ENCODE assay signal across 8 cellular contexts in the genomic region with DNA sequence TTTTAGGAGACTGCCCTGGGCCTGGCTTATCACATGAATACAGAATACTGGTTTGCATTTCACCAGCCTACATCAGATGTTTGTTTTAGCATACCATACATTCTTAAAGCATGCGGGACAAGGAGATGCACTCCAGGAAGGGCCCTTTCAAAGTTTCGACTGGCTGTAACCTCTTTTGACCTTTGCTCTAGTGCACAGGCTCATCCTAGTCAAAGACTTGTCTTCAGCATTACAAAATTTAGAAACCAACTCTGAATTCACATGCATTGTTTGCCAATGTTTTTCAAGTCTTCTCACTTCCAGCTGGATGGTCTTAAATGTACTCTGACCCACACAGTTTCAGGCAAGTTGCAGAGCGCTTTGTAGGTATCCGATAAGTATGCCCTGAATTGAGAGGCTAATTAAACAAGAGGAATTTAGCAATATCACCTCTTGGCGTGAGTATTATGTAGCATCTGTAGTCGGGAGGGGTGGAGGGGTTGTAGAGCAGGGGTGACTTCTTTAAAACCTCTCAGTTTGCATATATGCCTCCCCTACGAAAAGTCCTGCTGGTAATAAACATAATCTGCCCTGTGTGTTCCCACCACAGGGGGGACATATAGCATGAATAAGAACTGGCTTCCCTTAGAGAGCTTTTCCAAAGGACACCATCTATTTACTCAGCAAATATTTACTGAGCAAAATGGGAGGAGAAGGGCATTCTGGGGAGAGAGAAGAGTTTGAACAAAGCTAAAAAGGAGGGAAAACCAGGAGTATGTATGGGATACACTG. TPM values are rescaled to one million over a fixed set of nuclear protein-coding genes. Genes with fewer than 3 reads are reported as not detected.
DNase-seq lines count a peak whose midpoint lies in the region; ATAC-seq and TF ChIP-seq lines count a peak whose summit lies in the region.

No MANE protein-coding gene starts in this region.

- ATAC-seq in GM18867 (IDR thresholded peaks at IDR 0.05; ENCODE audit: unreplicated experiment) (no peak), HG03135 (IDR thresholded peaks at IDR 0.05; ENCODE audit: unreplicated experiment) (no peak)
- ATAC-seq in activated CD8-positive, alpha-beta memory T cell treated with anti-CD3 and anti-CD28 coated beads, Interleukin-2, amount 10 ng/mL, durations not matched to agents 7 days and 5 days, result no peak

- H3K27ac Mint-ChIP-seq in activated naive CD4-positive, alpha-beta T cell treated with anti-CD3 and anti-CD28 coated beads, Interleukin-2, amount 10 ng/mL, durations not matched to agents 7 days and 5 days, result no peak overlapping the region
- no peak overlapping the region for H3K27ac Mint-ChIP-seq in activated CD8-positive, alpha-beta memory T cell treated with anti-CD3 and anti-CD28 coated beads, Interleukin-2, amount 10 ng/mL, durations not matched to agents 7 days and 5 days

- no peaks in the 10 kb centered on the region for H3K79me2 ChIP-seq in fibroblast of lung (ENCODE audit: control insufficient read depth, insufficient read depth, low read length)

- H3K4me3 Mint-ChIP-seq in activated naive CD4-positive, alpha-beta T cell treated with anti-CD3 and anti-CD28 coated beads, Interleukin-2, amount 10 ng/mL, durations not matched to agents 7 days and 5 days, result no peak overlapping the region
- H3K4me3 Mint-ChIP-seq in activated CD8-positive, alpha-beta memory T cell treated with anti-CD3 and anti-CD28 coated beads, Interleukin-2, amount 10 ng/mL, durations not matched to agents 7 days and 5 days, result no peak overlapping the region

- TF ChIP-seq CTCF in fibroblast of lung (conservative IDR thresholded peaks at IDR 0.05 in 1 of 2, IDR thresholded peaks at IDR 0.05 in 1 of 2; ENCODE audit: low read depth in 1 of 2, low read length in 2 of 2), result peak in 1 of 2 donors; percentile 5
- TF ChIP-seq CTCF in retinal pigment epithelial cell (conservative IDR thresholded peaks at IDR 0.05; ENCODE audit: low read depth, low read length), result peak; percentile 31

- no peaks in the 10 kb centered on the region for H3K9me3 ChIP-seq in HAP-1
- no peaks in the 10 kb centered on the region for H3K9me3 ChIP-seq in fibroblast of lung (ENCODE audit: control insufficient read depth, insufficient read depth, low read depth, low read length)

- H3K4me2 ChIP-seq in fibroblast of lung (ENCODE audit: extremely low read depth, insufficient read depth, low read length), result peak overlapping the region; percentile 0

- no peaks in the 10 kb centered on the region for H3K4me1 Mint-ChIP-seq in activated naive CD4-positive, alpha-beta T cell treated with anti-CD3 and anti-CD28 coated beads, Interleukin-2, amount 10 ng/mL, durations not matched to agents 7 days and 5 days
- H3K4me1 Mint-ChIP-seq in activated CD8-positive, alpha-beta memory T cell treated with anti-CD3 and anti-CD28 coated beads, Interleukin-2, amount 10 ng/mL, durations not matched to agents 7 days and 5 days, result no peaks in the 10 kb centered on the region

- no peaks in the 10 kb centered on the region for H4K20me1 ChIP-seq in fibroblast of lung (ENCODE audit: control insufficient read depth, extremely low read depth, insufficient read depth, low read length)

- no peak overlapping the region for H3K9ac ChIP-seq in fibroblast of lung (ENCODE audit: insufficient read depth, low read length)

- H3K27ac ChIP-seq in fibroblast of lung (ENCODE audit: insufficient read depth, low read length), result peak overlapping the region; percentile 60

- H3K36me3 ChIP-seq in HAP-1 (replicated peaks) (no peaks in the 10 kb centered on the region), fibroblast of lung (ENCODE audit: control insufficient read depth, insufficient read depth, low read length) (no peaks in the 10 kb centered on the region)

- H3K27me3 ChIP-seq in HAP-1 (ENCODE audit: low read depth) (no peaks in the 10 kb centered on the region), fibroblast of lung (ENCODE audit: control insufficient read depth, insufficient read depth, low read length) (no peaks in the 10 kb centered on the region)

- in situ Hi-C loops in HAP-1 (cut with MboI; ENCODE audit: low sequenced_read_pairs), result no loop called here

- H3K36me3 Mint-ChIP-seq in activated naive CD4-positive, alpha-beta T cell treated with anti-CD3 and anti-CD28 coated beads, Interleukin-2, amount 10 ng/mL, durations not matched to agents 7 days and 5 days, result no peaks in the 10 kb centered on the region
- no peaks in the 10 kb centered on the region for H3K36me3 Mint-ChIP-seq in activated CD8-positive, alpha-beta memory T cell treated with anti-CD3 and anti-CD28 coated beads, Interleukin-2, amount 10 ng/mL, durations not matched to agents 7 days and 5 days

- H3K4me3 ChIP-seq in HAP-1, result no peak overlapping the region
- no peak overlapping the region for H3K4me3 ChIP-seq in fibroblast of lung (replicated peaks in 1 of 4; ENCODE audit: control extremely low read depth in 1 of 4, insufficient read depth in 1 of 4, low read depth in 3 of 4, low read length in 4 of 4)
- H3K4me3 ChIP-seq in retinal pigment epithelial cell (ENCODE audit: low read length), result no peak overlapping the region

- H2AFZ ChIP-seq in fibroblast of lung (ENCODE audit: low read length), result no peak overlapping the region

- no peaks in the 10 kb centered on the region for H3K9me3 Mint-ChIP-seq in activated naive CD4-positive, alpha-beta T cell treated with anti-CD3 and anti-CD28 coated beads, Interleukin-2, amount 10 ng/mL, durations not matched to agents 7 days and 5 days
- no peaks in the 10 kb centered on the region for H3K9me3 Mint-ChIP-seq in activated CD8-positive, alpha-beta memory T cell treated with anti-CD3 and anti-CD28 coated beads, Interleukin-2, amount 10 ng/mL, durations not matched to agents 7 days and 5 days (ENCODE audit: low read depth)

- peaks cover 22% of the 10 kb centered on the region for H3K27me3 Mint-ChIP-seq in activated naive CD4-positive, alpha-beta T cell treated with anti-CD3 and anti-CD28 coated beads, Interleukin-2, amount 10 ng/mL, durations not matched to agents 7 days and 5 days
- peaks cover 31% of the 10 kb centered on the region for H3K27me3 Mint-ChIP-seq in activated CD8-positive, alpha-beta memory T cell treated with anti-CD3 and anti-CD28 coated beads, Interleukin-2, amount 10 ng/mL, durations not matched to agents 7 days and 5 days

- CTCF ChIA-PET in activated naive CD4-positive, alpha-beta T cell treated with anti-CD3 and anti-CD28 coated beads, Interleukin-2, amount 10 ng/mL, durations not matched to agents 7 days and 5 days (lab: Charles Lee), result interaction anchor here (1.2 to 1.4 kb wide), 3 partner anchors 10 to 169 kb away, joined by 3 to 5 read pairs (median 3); no protein-coding TSS in a partner anchor
- CTCF ChIA-PET in activated CD8-positive, alpha-beta memory T cell treated with anti-CD3 and anti-CD28 coated beads, Interleukin-2, amount 10 ng/mL, durations not matched to agents 7 days and 5 days (lab: Charles Lee), result interaction anchor here (0.8 to 1.4 kb wide), 6 partner anchors 20 to 320 kb away, joined by 3 to 5 read pairs (median 3); no protein-coding TSS in a partner anchor

- DNase-seq in HAP-1 (ENCODE audit: low spot score in 2 of 2) (peak; percentile 18 to 35), NCI-H748 (lab: John Stamatoyannopoulos, UW; ENCODE audit: unreplicated experiment) (peak; percentile 99), fibroblast of lung (ENCODE audit: low read depth in 2 of 2) (peak; percentile 80), retinal pigment epithelial cell (ENCODE audit: low read depth) (no peak)
- DNase-seq in activated naive CD4-positive, alpha-beta T cell treated with anti-CD3 and anti-CD28 coated beads, Interleukin-2, amount 10 ng/mL, durations not matched to agents 7 days and 5 days, result no peak
- DNase-seq in activated CD8-positive, alpha-beta memory T cell treated with anti-CD3 and anti-CD28 coated beads, Interleukin-2, amount 10 ng/mL, durations not matched to agents 7 days and 5 days, result no peak

- H3K4me1 ChIP-seq in HAP-1 (peaks cover 14% of the 10 kb centered on the region), fibroblast of lung (ENCODE audit: control insufficient read depth, extremely low read depth, insufficient read depth, low read length) (peaks cover 8% of the 10 kb centered on the region)

RNA-seq across cellular contexts. Expression of gene AHCYL1, which starts 24.4 kb away (rescaled TPM):
- total RNA-seq in fibroblast of lung, result 60.1 and 70.5 TPM in 2 replicates
- polyA plus RNA-seq in fibroblast of lung, result 73.4 and 83.3 TPM in 2 replicates
- 59.5 and 77.1 TPM in 2 replicates for polyA plus RNA-seq in fibroblast of lung (2012)
- polyA minus RNA-seq in fibroblast of lung (ENCODE audit: low replicate concordance), result 116 and 133 TPM in 2 replicates
- total RNA-seq in activated CD8-positive, alpha-beta memory T cell treated with anti-CD3 and anti-CD28 coated beads, Interleukin-2, amount 10 ng/mL, durations not matched to agents 7 days and 5 days, result 10 to 100 TPM; 67.6 to 70.0 TPM

RNA-seq across cellular contexts. Expression of gene CSF1, which starts 49.5 kb away (rescaled TPM):
- total RNA-seq in fibroblast of lung, result 29.0 and 48.9 TPM in 2 replicates
- 28.6 and 40.4 TPM in 2 replicates for polyA plus RNA-seq in fibroblast of lung
- 23.3 and 29.5 TPM in 2 replicates for polyA plus RNA-seq in fibroblast of lung (2012)
- polyA minus RNA-seq in fibroblast of lung (ENCODE audit: low replicate concordance), result 36.1 and 52.1 TPM in 2 replicates
- total RNA-seq in activated CD8-positive, alpha-beta memory T cell treated with anti-CD3 and anti-CD28 coated beads, Interleukin-2, amount 10 ng/mL, durations not matched to agents 7 days and 5 days, result 100 to 1,000 TPM in 1 of 2 experiments, 10 to 100 TPM in 1; 77.6 to 143 TPM

Comparison
In these comparisons a context has a peak if more than half of its experiments do, and no peak if none do; other contexts are left out.
1. DNase-seq: peak in HAP-1 (2 of 2), NCI-H748 (single experiment) and fibroblast of lung (2 of 2); none in retinal pigment epithelial cell (single experiment), activated naive CD4-positive, alpha-beta T cell treated with anti-CD3 and anti-CD28 coated beads, Interleukin-2, amount 10 ng/mL, durations not matched to agents 7 days and 5 days (single experiment) and activated CD8-positive, alpha-beta memory T cell treated with anti-CD3 and anti-CD28 coated beads, Interleukin-2, amount 10 ng/mL, durations not matched to agents 7 days and 5 days (single experiment).